Comparison of ENCODE assay signal across 10 cellular contexts in genomic region chr5:107149243-107149642, GRCh38.
A peak's percentile ranks its signal among the peaks of the same experiment; 100 is the strongest.
DNase-seq lines count a peak whose midpoint lies in the region; ATAC-seq, FAIRE-seq and TF ChIP-seq lines count a peak whose summit lies in the region.
"Had no signal": no experiment of that assay in that cellular context is flagged by ENCODE, and none has a peak within 500 bp of the region (broad histone marks: within the 10 kb centered on the region; RNA-seq: fewer than 3 reads in every experiment).

No MANE protein-coding gene starts in this region.

- TF ChIP-seq POLR2A in prostate gland (IDR thresholded peaks at IDR 0.05): no peak
- TF ChIP-seq POLR2A in HepG2 (IDR thresholded peaks at IDR 0.05; ENCODE audit: insufficient read depth in 1 of 2, low read depth in 2 of 2, low read length in 2 of 2): no peak

- no peaks in the 10 kb centered on the region for H3K9me3 ChIP-seq in prostate gland
- H3K9me3 ChIP-seq in HepG2 (ENCODE audit: low read length): no peaks in the 10 kb centered on the region

- no peaks in the 10 kb centered on the region for H3K4me1 ChIP-seq in prostate gland (replicated peaks)
- H3K4me1 ChIP-seq in HepG2 (ENCODE audit: insufficient read depth, low read length): no peaks in the 10 kb centered on the region

- TF ChIP-seq CTCF in nephron progenitor cell (IDR thresholded peaks at IDR 0.05) (no peak), prostate gland (IDR thresholded peaks at IDR 0.05) (no peak), HepG2 (CRISPR knock-in tag; IDR thresholded peaks at IDR 0.05) (no peak)

- no peaks in the 10 kb centered on the region for H3K36me3 ChIP-seq in prostate gland
- no peaks in the 10 kb centered on the region for H3K36me3 ChIP-seq in HepG2 (replicated peaks in 1 of 2; ENCODE audit: control insufficient read depth in 1 of 2, insufficient read depth in 2 of 2, low read length in 2 of 2)

- no peaks in the 10 kb centered on the region for H3K79me2 ChIP-seq in HepG2 (ENCODE audit: insufficient read depth, low read length)

- in situ Hi-C loops in HepG2 (cut with HindIII; ENCODE audit: extremely low pct_ligation_motif_present, low pct_unique_long_range_greater_than_20kb): no loop called here

- WGBS in prostate gland: 49% methylated on average over 2 of the region's 2 CpGs
- whole genome bisulfite sequencing in HepG2 (ENCODE audit: low lambda C conversion rate): 1% methylated on average over 2 of the region's 2 CpGs

- intact Hi-C loops in prostate gland (cut with DNase I): no loop called here
- intact Hi-C loops in HepG2 (cut with micrococcal nuclease; ENCODE audit: unreplicated experiment): no loop called here

- FAIRE-seq in GM19239 (lab: Jason Lieb, UNC) (peak; percentile 57), HepG2 (lab: Jason Lieb, UNC) (no peak)
- FAIRE-seq: RCC 7860 had no signal

- POLR2A ChIA-PET in HepG2 (lab: Yijun Ruan, JAX): no interaction called here

- TF ChIP-seq EP300 in HepG2 (IDR thresholded peaks at IDR 0.05; ENCODE audit: low read depth in 2 of 2, low read length in 2 of 2) (no peak), HepG2 (CRISPR knock-in tag; IDR thresholded peaks at IDR 0.05; ENCODE audit: borderline replicate concordance) (no peak)

- H3K27me3 Mint-ChIP-seq in nephron progenitor cell (ENCODE audit: low read depth, poor library complexity): no peaks in the 10 kb centered on the region

- no peaks in the 10 kb centered on the region for H3K27me3 ChIP-seq in prostate gland (replicated peaks; ENCODE audit: insufficient read depth)
- H3K27me3 ChIP-seq in HepG2 (ENCODE audit: control insufficient read depth in 1 of 2, insufficient read depth in 2 of 2, low read length in 2 of 2): no peaks in the 10 kb centered on the region

- H3K4me2 ChIP-seq in HepG2 (ENCODE audit: low read depth, low read length): no peak overlapping the region

- H3K36me3 Mint-ChIP-seq in nephron progenitor cell (ENCODE audit: low read depth): no peaks in the 10 kb centered on the region

- H3K27ac ChIP-seq in prostate gland (no peak overlapping the region), HepG2 (ENCODE audit: extremely low read length, insufficient read depth, low read length) (no peak overlapping the region)

- H3K4me1 Mint-ChIP-seq in nephron progenitor cell: peaks cover 40% of the 10 kb centered on the region

- H3K4me3 Mint-ChIP-seq in nephron progenitor cell: no peak overlapping the region

- H2AFZ ChIP-seq in HepG2 (ENCODE audit: low read length): no peak overlapping the region

- H3K27ac Mint-ChIP-seq in nephron progenitor cell: peak overlapping the region; percentile 86

- no TSS peak for BruUV-seq in HepG2 (replicated peaks; lab: Mats Ljungman, UMichigan)

- H3K4me3 ChIP-seq in prostate gland (no peak overlapping the region), HepG2 (replicated peaks in 1 of 3; ENCODE audit: insufficient read depth in 1 of 3, low read depth in 2 of 3, low read length in 3 of 3) (no peak overlapping the region)

- no peak overlapping the region for H3K9ac ChIP-seq in HepG2 (ENCODE audit: insufficient read depth, low read depth, low read length)

- DNase-seq in GM19239 (ENCODE audit: insufficient read length, low spot score): no peak
- DNase-seq in nephron progenitor cell: no peak
- DNase-seq in prostate gland (ENCODE audit: low spot score): no peak
- no peak for DNase-seq in D341Med (ENCODE audit: low spot score)
- no peak for DNase-seq in HepG2 (ENCODE audit: low spot score)
- DNase-seq: anterior cingulate cortex; effector CD8-positive, alpha-beta T cell had no signal

- H3K9me3 Mint-ChIP-seq in nephron progenitor cell: no peaks in the 10 kb centered on the region

- ATAC-seq in GM21825 (IDR thresholded peaks at IDR 0.05; ENCODE audit: unreplicated experiment) (peak; percentile 77), HG03175 (IDR thresholded peaks at IDR 0.05; ENCODE audit: unreplicated experiment) (peak; percentile 95), HepG2 (no peak)

- H4K20me1 ChIP-seq in HepG2 (ENCODE audit: insufficient read depth, low read length): no peaks in the 10 kb centered on the region

- TF ChIP-seq RAD21 in HepG2 (CRISPR knock-in tag; IDR thresholded peaks at IDR 0.05): no peak

- CTCF ChIA-PET in HepG2 (lab: Yijun Ruan, JAX; ENCODE audit: low intra/inter-chr PET ratio, low total read pairs): no interaction called here

TF ChIP-seq in HepG2, 621 proteins besides CTCF, POLR2A, EP300 and RAD21 (continues in another document):
- TF ChIP-seq DZIP1 (CRISPR knock-in tag; IDR thresholded peaks at IDR 0.05) (no peak), KIAA2018 (CRISPR knock-in tag; IDR thresholded peaks at IDR 0.05; ENCODE audit: borderline replicate concordance) (no peak), DRAP1 (CRISPR knock-in tag; IDR thresholded peaks at IDR 0.05) (no peak), ZNF335 (CRISPR knock-in tag; IDR thresholded peaks at IDR 0.05) (no peak), FOSL1 (CRISPR knock-in tag; IDR thresholded peaks at IDR 0.05; ENCODE audit: borderline replicate concordance) (no peak), ZNF780A (CRISPR knock-in tag; IDR thresholded peaks at IDR 0.05) (no peak), NFYC (CRISPR knock-in tag; IDR thresholded peaks at IDR 0.05) (no peak), EHMT2 (IDR thresholded peaks at IDR 0.05; ENCODE audit: borderline replicate concordance, low read depth, low read length) (no peak)
